In the genomic region with DNA sequence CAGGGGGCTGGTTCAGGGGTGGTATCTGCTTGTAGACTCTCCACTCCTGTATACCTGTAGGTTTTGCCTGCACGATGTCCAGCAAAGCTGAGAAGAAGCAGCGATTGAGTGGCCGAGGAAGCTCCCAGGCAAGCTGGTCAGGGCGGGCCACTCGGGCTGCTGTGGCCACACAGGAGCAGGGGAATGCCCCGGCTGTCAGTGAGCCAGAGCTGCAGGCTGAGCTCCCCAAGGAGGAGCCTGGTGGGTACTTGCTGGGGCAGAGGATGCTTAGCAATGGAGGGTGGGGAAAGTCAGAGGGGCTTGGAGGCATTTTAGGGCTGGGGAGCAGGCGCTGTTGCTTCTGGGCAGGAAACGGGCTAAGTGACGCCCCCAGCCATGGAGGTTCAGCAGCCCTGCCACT, we compare ENCODE assay signal across 1 cellular context.
TF ChIP-seq lines count a peak whose summit lies in the region.

No MANE protein-coding gene starts in this region.

TF ChIP-seq in H1, 55 proteins besides CTCF, POLR2A, EP300 and RAD21:
- TF ChIP-seq RNF2 (IDR thresholded peaks at IDR 0.05; ENCODE audit: borderline replicate concordance, low read depth, low read length, missing control alignments, poor library complexity, severe bottlenecking) (no peak), EZH2 (IDR thresholded peaks at IDR 0.05; ENCODE audit: low read depth, low read length, severe bottlenecking) (no peak), EGR1 (IDR thresholded peaks at IDR 0.05; ENCODE audit: borderline replicate concordance, low read depth, low read length) (no peak), JUN (IDR thresholded peaks at IDR 0.05; ENCODE audit: low read depth, low read length) (no peak), SAP30 (IDR thresholded peaks at IDR 0.05; ENCODE audit: insufficient read depth, insufficient replicate concordance, low read length) (no peak), SIRT6 (IDR thresholded peaks at IDR 0.05; ENCODE audit: low read length) (no peak), JUND (IDR thresholded peaks at IDR 0.05; ENCODE audit: low read length) (no peak), RXRA (IDR thresholded peaks at IDR 0.05; ENCODE audit: insufficient read depth, low read depth, low read length) (no peak), MAFK (IDR thresholded peaks at IDR 0.05; ENCODE audit: low read depth, low read length) (no peak), KDM5A (IDR thresholded peaks at IDR 0.05; ENCODE audit: low read length) (no peak), TAF1 (IDR thresholded peaks at IDR 0.05; ENCODE audit: low read depth, low read length) (no peak), YY1 (IDR thresholded peaks at IDR 0.05; ENCODE audit: low read depth, low read length) (no peak), BCL11A (IDR thresholded peaks at IDR 0.05; ENCODE audit: low read depth in 2 of 2, low read length in 2 of 2) (no peak), NRF1 (IDR thresholded peaks at IDR 0.05; ENCODE audit: low read depth, low read length) (no peak), NANOG (IDR thresholded peaks at IDR 0.05; ENCODE audit: insufficient read depth, low read depth, low read length, poor library complexity, severe bottlenecking) (no peak), CBX5 (IDR thresholded peaks at IDR 0.05; ENCODE audit: low read depth, low read length) (no peak), BACH1 (IDR thresholded peaks at IDR 0.05; ENCODE audit: low read length) (no peak)
- TF ChIP-seq, protein P1, sequence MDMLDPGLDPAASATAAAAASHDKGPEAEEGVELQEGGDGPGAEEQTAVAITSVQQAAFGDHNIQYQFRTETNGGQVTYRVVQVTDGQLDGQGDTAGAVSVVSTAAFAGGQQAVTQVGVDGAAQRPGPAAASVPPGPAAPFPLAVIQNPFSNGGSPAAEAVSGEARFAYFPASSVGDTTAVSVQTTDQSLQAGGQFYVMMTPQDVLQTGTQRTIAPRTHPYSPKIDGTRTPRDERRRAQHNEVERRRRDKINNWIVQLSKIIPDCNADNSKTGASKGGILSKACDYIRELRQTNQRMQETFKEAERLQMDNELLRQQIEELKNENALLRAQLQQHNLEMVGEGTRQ (IDR thresholded peaks at IDR 0.05; ENCODE audit: low read length), result no peak
- TF ChIP-seq, protein P2, sequence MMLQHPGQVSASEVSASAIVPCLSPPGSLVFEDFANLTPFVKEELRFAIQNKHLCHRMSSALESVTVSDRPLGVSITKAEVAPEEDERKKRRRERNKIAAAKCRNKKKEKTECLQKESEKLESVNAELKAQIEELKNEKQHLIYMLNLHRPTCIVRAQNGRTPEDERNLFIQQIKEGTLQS (IDR thresholded peaks at IDR 0.05; ENCODE audit: insufficient read depth, low read depth, low read length), result no peak
- TF ChIP-seq, protein P3, sequence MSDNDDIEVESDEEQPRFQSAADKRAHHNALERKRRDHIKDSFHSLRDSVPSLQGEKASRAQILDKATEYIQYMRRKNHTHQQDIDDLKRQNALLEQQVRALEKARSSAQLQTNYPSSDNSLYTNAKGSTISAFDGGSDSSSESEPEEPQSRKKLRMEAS (IDR thresholded peaks at IDR 0.05), result no peak
